Comparison of ENCODE assay signal across 8 cellular contexts in genomic region chr1:23558140-23558871, GRCh38. TPM values are rescaled to one million over a fixed set of nuclear protein-coding genes. Genes with fewer than 3 reads are reported as not detected.
A peak's percentile ranks its signal among the peaks of the same experiment; 100 is the strongest.
DNase-seq lines count a peak whose midpoint lies in the region; ATAC-seq and TF ChIP-seq lines count a peak whose summit lies in the region.

No MANE protein-coding gene starts in this region.

- H3K36me3 ChIP-seq in H7 (replicated peaks; ENCODE audit: control insufficient read depth, insufficient read depth, low read length) (no peaks in the 10 kb centered on the region), body of pancreas (replicated peaks in 1 of 2; ENCODE audit: insufficient read depth in 1 of 2, low read depth in 2 of 2) (no peaks in the 10 kb centered on the region)

- H3K4me3 ChIP-seq in AG04449 (ENCODE audit: low read depth, low read length) (peak overlapping the region; percentile 87), H7 (ENCODE audit: insufficient read depth, low read depth, low read length) (peak overlapping the region; percentile 83), body of pancreas (peak overlapping the region; percentile 59 to 66)

- TF ChIP-seq CTCF in AG04449 (IDR thresholded peaks at IDR 0.05; ENCODE audit: insufficient read depth, low read length, missing control alignments) (no peak), body of pancreas (IDR thresholded peaks at IDR 0.05) (no peak)

- ATAC-seq in body of pancreas (peak; percentile 31), left colon (peak; percentile 39), HG03159 (IDR thresholded peaks at IDR 0.05; ENCODE audit: unreplicated experiment) (no peak)
- no peak for ATAC-seq in stimulated activated naive CD8-positive, alpha-beta T cell treated with anti-CD3 and anti-CD28 coated beads, Interleukin-15, Interleukin-2, amounts not matched to agents 100 U/mL and 50 U/mL, for 24 hours

- 5 to 12% methylated on average over 23 to 34 of the region's 34 CpGs for WGBS in body of pancreas, 2 donors

- DNase-seq in AG04449 (ENCODE audit: low read depth, low spot score) (no peak), H7 (peak; percentile 77), RPMI7951 (ENCODE audit: low read depth) (peak; percentile 37), body of pancreas (peak; percentile 90 to 95 (median 94)), left colon (peak; percentile 80 to 84), foreskin melanocyte (no peak)
- DNase-seq in stimulated activated naive CD8-positive, alpha-beta T cell treated with anti-CD3 and anti-CD28 coated beads, Interleukin-15, Interleukin-2, amounts not matched to agents 100 U/mL and 50 U/mL, for 24 hours, result peak; percentile 66

- peaks cover 84% of the 10 kb centered on the region for H3K4me1 ChIP-seq in body of pancreas

- CTCF ChIA-PET in AG04449 (lab: Yijun Ruan, JAX), result interaction anchor here (0.8 to 40.3 kb wide), 6 partner anchors 10 to 79 kb away, joined by 3 to 1485 read pairs (median 4); no protein-coding TSS in a partner anchor

- H3K9me3 ChIP-seq in body of pancreas, result no peaks in the 10 kb centered on the region

- POLR2A ChIA-PET in AG04449 (lab: Yijun Ruan, JAX), result interaction anchor here (0.5 to 5.5 kb wide), 16 partner anchors 8 to 329 kb away, joined by 3 to 67 read pairs (median 4); partner anchors contain the start of gene HNRNPR

- H3K27me3 ChIP-seq in H7 (ENCODE audit: control insufficient read depth, insufficient read depth, low read length) (peaks cover 23% of the 10 kb centered on the region), body of pancreas (no peaks in the 10 kb centered on the region)

- peak overlapping the region; percentile 90 to 94 (median 92) for H3K27ac ChIP-seq in body of pancreas

- intact Hi-C loops in body of pancreas (cut with DNase I), result no loop called here
- intact Hi-C loops in left colon (cut with DNase I, micrococcal nuclease), result no loop called here

- TF ChIP-seq POLR2A in body of pancreas (IDR thresholded peaks at IDR 0.05), result peak; percentile 97

RNA-seq across cellular contexts. Expression of gene ID3, which starts 1.0 kb away (rescaled TPM):
- 149 and 160 TPM in 2 replicates for total RNA-seq in H7 (2014; rRNA removed; shearing (Covaris generic))
- total RNA-seq in RPMI7951 (2014; rRNA removed; shearing (Covaris generic)), result 83.1 and 90.8 TPM in 2 replicates
- total RNA-seq in body of pancreas (100 to 1,000 TPM in 1 of 2 donors, 10 to 100 TPM in 1; 65.9 to 118 TPM), left colon (100 to 1,000 TPM; 131 to 223 TPM)

RNA-seq across cellular contexts. Expression of gene E2F2, which starts 27.3 kb away (rescaled TPM):
- total RNA-seq in H7 (2014; rRNA removed; shearing (Covaris generic)), result 7.8 and 9.9 TPM in 2 replicates
- total RNA-seq in RPMI7951 (2014; rRNA removed; shearing (Covaris generic)), result 4.2 and 4.7 TPM in 2 replicates
- total RNA-seq in body of pancreas (under 1 TPM in 1 of 2 donors, not detected in 1; under 0.01 TPM), left colon (10 to 100 TPM; 10.9 to 12.1 TPM)

Comparison
In these comparisons a context has a peak if more than half of its experiments do, and no peak if none do; other contexts are left out.
1. DNase-seq: peak in H7 (single experiment), RPMI7951 (single experiment), body of pancreas (4 of 4), left colon (2 of 2) and stimulated activated naive CD8-positive, alpha-beta T cell treated with anti-CD3 and anti-CD28 coated beads, Interleukin-15, Interleukin-2, amounts not matched to agents 100 U/mL and 50 U/mL, for 24 hours (single experiment); none in AG04449 (single experiment) and foreskin melanocyte (single experiment).
2. ATAC-seq: peak in body of pancreas (single experiment) and left colon (single experiment); none in stimulated activated naive CD8-positive, alpha-beta T cell treated with anti-CD3 and anti-CD28 coated beads, Interleukin-15, Interleukin-2, amounts not matched to agents 100 U/mL and 50 U/mL, for 24 hours (single experiment) and HG03159 (single experiment).
3. Peak in every context shown above with its lines, with median percentiles within 50 percentile points of each other: H3K4me3 ChIP-seq.